Comparison of ENCODE assay signal across 1 cellular context in genomic region chr22:29890760-29891159, GRCh38.
TF ChIP-seq lines count a peak whose summit lies in the region.

No MANE protein-coding gene starts in this region.

TF ChIP-seq in HepG2, 621 proteins besides CTCF, POLR2A, EP300 and RAD21:
- TF ChIP-seq HINFP (CRISPR knock-in tag; IDR thresholded peaks at IDR 0.05; ENCODE audit: low read depth), result no peak
- TF ChIP-seq ZNF451 (CRISPR knock-in tag; IDR thresholded peaks at IDR 0.05), result no peak
- TF ChIP-seq NR2F1 (CRISPR knock-in tag; IDR thresholded peaks at IDR 0.05), result peak in 1 of 2 experiments; percentile 50; a peak in 2 of 4 replicates
- TF ChIP-seq U2AF2 (IDR thresholded peaks at IDR 0.05; ENCODE audit: low read depth, low read length), result no peak
- no peak for TF ChIP-seq ZNF547 (CRISPR knock-in tag; IDR thresholded peaks at IDR 0.05)
- peak; percentile 89 for TF ChIP-seq ZNF121 (CRISPR knock-in tag; IDR thresholded peaks at IDR 0.05)
- peak; percentile 31; the same call in 1 of the 2 replicates for TF ChIP-seq ZNF362 (CRISPR knock-in tag; IDR thresholded peaks at IDR 0.05; ENCODE audit: borderline replicate concordance)
- TF ChIP-seq NR2F6 (IDR thresholded peaks at IDR 0.05), result 0 out of 2 replicates have a peak, but pooled peaks have one; percentile 18
- peak; percentile 28; the same call in 1 of the 2 replicates for TF ChIP-seq NR2F6 (CRISPR knock-in tag; IDR thresholded peaks at IDR 0.05)
- TF ChIP-seq HNF4A (CRISPR knock-in tag; IDR thresholded peaks at IDR 0.05), result peak; percentile 29; the same call in 1 of the 2 replicates
- no peak for TF ChIP-seq ZNF33B (CRISPR knock-in tag; IDR thresholded peaks at IDR 0.05)
- TF ChIP-seq FOXM1 (CRISPR knock-in tag; IDR thresholded peaks at IDR 0.05), result no peak
- TF ChIP-seq ZKSCAN8 (CRISPR knock-in tag; IDR thresholded peaks at IDR 0.05; ENCODE audit: borderline replicate concordance), result no peak
- no peak for TF ChIP-seq ZNF747 (CRISPR knock-in tag; IDR thresholded peaks at IDR 0.05; ENCODE audit: borderline replicate concordance)
- TF ChIP-seq ZBTB1 (CRISPR knock-in tag; IDR thresholded peaks at IDR 0.05; ENCODE audit: borderline replicate concordance), result no peak
- TF ChIP-seq ZFP82 (CRISPR knock-in tag; IDR thresholded peaks at IDR 0.05; ENCODE audit: borderline replicate concordance), result no peak
- TF ChIP-seq RXRB (CRISPR knock-in tag; IDR thresholded peaks at IDR 0.05; ENCODE audit: borderline replicate concordance), result no peak
- no peak for TF ChIP-seq ZFP91 (CRISPR knock-in tag; IDR thresholded peaks at IDR 0.05; ENCODE audit: borderline replicate concordance)
- no peak for TF ChIP-seq ZNF407 (CRISPR knock-in tag; IDR thresholded peaks at IDR 0.05; ENCODE audit: not compliant biosample characterization)
- no peak for TF ChIP-seq ZNF382 (CRISPR knock-in tag; IDR thresholded peaks at IDR 0.05; ENCODE audit: borderline replicate concordance)
- peak; percentile 63; the same call in 1 of the 2 replicates for TF ChIP-seq ZBTB33 (CRISPR knock-in tag; IDR thresholded peaks at IDR 0.05)
- TF ChIP-seq RARA (CRISPR knock-in tag; IDR thresholded peaks at IDR 0.05), result 0 out of 2 replicates have a peak, but pooled peaks have one; percentile 37
TF ChIP-seq in HepG2: peak in this region for 7.
